In genomic region chr2:185955050-185955449, GRCh38 we compare ENCODE assay signal across 18 cellular contexts.
DNase-seq lines count a peak whose midpoint lies in the region; ATAC-seq, FAIRE-seq and TF ChIP-seq lines count a peak whose summit lies in the region.
"Had no signal": no experiment of that assay in that cellular context is flagged by ENCODE, and none has a peak within 500 bp of the region (broad histone marks: within the 10 kb centered on the region; RNA-seq: fewer than 3 reads in every experiment).

No MANE protein-coding gene starts in this region.

- DNase-seq in PC-3, result no peak
- no peak for DNase-seq in chondrocyte (ENCODE audit: low spot score)
- DNase-seq in progenitor cell of endocrine pancreas (ENCODE audit: low spot score, unreplicated experiment), result no peak
- no peak for DNase-seq in NCI-H2171 (lab: John Stamatoyannopoulos, UW)
- DNase-seq in Caco-2, result no peak
- DNase-seq: ACHN, C1 segment of cervical spinal cord, DMS79 treated with DMSO at 0.1 percent for 48 hours, H7, KG1, MV-4-11, NCI-H1694 treated with DMSO at 0.1 percent for 48 hours, NCI-H510A treated with DMSO at 0.1 percent for 48 hours, PC-9 had no signal

- peaks cover 12% of the 10 kb centered on the region for H3K9me3 Mint-ChIP-seq in chondrocyte (ENCODE audit: low read depth)
- peaks cover 14% of the 10 kb centered on the region for H3K9me3 Mint-ChIP-seq in progenitor cell of endocrine pancreas (ENCODE audit: low read depth)
- no peaks in the 10 kb centered on the region for H3K9me3 Mint-ChIP-seq in Caco-2 (ENCODE audit: unreplicated experiment)

- FAIRE-seq in G401.6 (lab: Jason Lieb, UNC), result peak; percentile 82

- H4K20me1 ChIP-seq in PC-3 (ENCODE audit: low read length), result no peaks in the 10 kb centered on the region

- H3K27me3 ChIP-seq in PC-3 (ENCODE audit: low read length), result no peaks in the 10 kb centered on the region
- H3K27me3 ChIP-seq in Caco-2 (replicated peaks; ENCODE audit: control insufficient read depth, insufficient read depth, low read length), result no peaks in the 10 kb centered on the region
- H3K27me3 ChIP-seq: SJSA1 had no signal

- BruUV-seq in PC-3 (replicated peaks; lab: Mats Ljungman, UMichigan), result no TSS peak
- BruUV-seq in Caco-2 (replicated peaks; lab: Mats Ljungman, UMichigan), result no TSS peak

- ATAC-seq in PC-3 (no peak), HG03097 (IDR thresholded peaks at IDR 0.05; ENCODE audit: low FRiP score, unreplicated experiment) (no peak)

- no peaks in the 10 kb centered on the region for H3K4me1 Mint-ChIP-seq in chondrocyte (ENCODE audit: low read depth)
- no peaks in the 10 kb centered on the region for H3K4me1 Mint-ChIP-seq in progenitor cell of endocrine pancreas (ENCODE audit: low read depth)
- no peaks in the 10 kb centered on the region for H3K4me1 Mint-ChIP-seq in Caco-2 (ENCODE audit: low read depth, unreplicated experiment)

- POLR2A ChIA-PET in PC-3 (lab: Charles Lee; ENCODE audit: unreplicated experiment), result no interaction called here
- POLR2A ChIA-PET in Caco-2 (lab: Charles Lee), result no interaction called here

- H3K4me2 ChIP-seq in PC-3 (ENCODE audit: low read length), result no peak overlapping the region
- H3K4me2 ChIP-seq: PC-9 had no signal

- no peaks in the 10 kb centered on the region for H3K9me2 ChIP-seq in PC-3 (replicated peaks; ENCODE audit: low read length)

- H2AFZ ChIP-seq in PC-3 (ENCODE audit: low read length), result no peak overlapping the region
- H2AFZ ChIP-seq: PC-9 had no signal

- H3K9ac ChIP-seq in PC-3 (ENCODE audit: low read length), result no peak overlapping the region

- no peak overlapping the region for H3K27ac ChIP-seq in PC-3 (ENCODE audit: low read length)
- H3K27ac ChIP-seq: PC-9, SJSA1 had no signal

- H3K79me2 ChIP-seq in PC-3 (ENCODE audit: low read length), result no peaks in the 10 kb centered on the region

- no peaks in the 10 kb centered on the region for H3K36me3 ChIP-seq in PC-3 (ENCODE audit: low read depth, low read length)
- no peaks in the 10 kb centered on the region for H3K36me3 ChIP-seq in Caco-2 (ENCODE audit: control insufficient read depth, insufficient read depth, low read length)
- H3K36me3 ChIP-seq: SJSA1 had no signal

- no peak overlapping the region for H3K4me3 ChIP-seq in PC-3 (ENCODE audit: low read length)
- H3K4me3 ChIP-seq in Caco-2 (ENCODE audit: low read depth, low read length), result no peak overlapping the region
- H3K4me3 ChIP-seq: PC-9, SJSA1 had no signal

- H3K9me3 ChIP-seq in PC-3 (ENCODE audit: low read length) (no peaks in the 10 kb centered on the region), Caco-2 (no peaks in the 10 kb centered on the region)
- H3K9me3 ChIP-seq: SJSA1 had no signal

- H3F3A ChIP-seq in PC-3 (ENCODE audit: low read length, unreplicated experiment), result no peaks in the 10 kb centered on the region

- TF ChIP-seq CTCF in PC-3 (conservative IDR thresholded peaks at IDR 0.05; ENCODE audit: low read depth, low read length) (peak; percentile 24; the same call in 1 of the 2 replicates), chondrocyte (IDR thresholded peaks at IDR 0.05) (peak; percentile 11), progenitor cell of endocrine pancreas (IDR thresholded peaks at IDR 0.05; ENCODE audit: unreplicated experiment) (peak; percentile 26), Caco-2 (IDR thresholded peaks at IDR 0.05; ENCODE audit: insufficient read depth in 1 of 2, low read depth in 1 of 2, low read length in 1 of 2, severe bottlenecking in 1 of 2, unreplicated experiment in 1 of 2) (no peak)

- H3K27ac Mint-ChIP-seq in chondrocyte (ENCODE audit: unreplicated experiment) (no peak overlapping the region), progenitor cell of endocrine pancreas (no peak overlapping the region), Caco-2 (ENCODE audit: unreplicated experiment) (no peak overlapping the region)
- H3K27ac Mint-ChIP-seq: T-helper 1 cell treated with Interleukin-12 subunit alpha and Interleukin-12 subunit beta and Interleukin-4 antibody, amounts not matched to agents 30 μg/mL and 1 μg/mL, for 36 hours had no signal

- H3K4me1 ChIP-seq in PC-3 (ENCODE audit: insufficient read depth, low read length), result 0 out of 2 replicates have a peak, but pooled peaks cover 3% of the 10 kb centered on the region
- no peaks in the 10 kb centered on the region for H3K4me1 ChIP-seq in Caco-2
- H3K4me1 ChIP-seq: SJSA1 had no signal

- CTCF ChIA-PET in PC-3 (lab: Charles Lee) (no interaction called here), Caco-2 (lab: Charles Lee) (no interaction called here)

- H3K36me3 Mint-ChIP-seq in chondrocyte (ENCODE audit: low read depth) (peaks cover 3% of the 10 kb centered on the region), progenitor cell of endocrine pancreas (ENCODE audit: insufficient read depth) (no peaks in the 10 kb centered on the region), Caco-2 (ENCODE audit: insufficient read depth, unreplicated experiment) (no peaks in the 10 kb centered on the region)

- no peaks in the 10 kb centered on the region for H3K27me3 Mint-ChIP-seq in chondrocyte (ENCODE audit: low read depth)
- no peaks in the 10 kb centered on the region for H3K27me3 Mint-ChIP-seq in progenitor cell of endocrine pancreas
- H3K27me3 Mint-ChIP-seq in Caco-2 (ENCODE audit: insufficient read depth, unreplicated experiment), result no peaks in the 10 kb centered on the region

- H3K4me3 Mint-ChIP-seq in chondrocyte (ENCODE audit: unreplicated experiment) (no peak overlapping the region), progenitor cell of endocrine pancreas (ENCODE audit: low read depth) (no peak overlapping the region), Caco-2 (ENCODE audit: unreplicated experiment) (no peak overlapping the region)
- H3K4me3 Mint-ChIP-seq: T-helper 1 cell treated with Interleukin-12 subunit alpha and Interleukin-12 subunit beta and Interleukin-4 antibody, amounts not matched to agents 30 μg/mL and 1 μg/mL, for 36 hours had no signal

- intact Hi-C loops in PC-3 (cut with micrococcal nuclease), result no loop called here
- intact Hi-C loops in Caco-2 (cut with micrococcal nuclease; ENCODE audit: unreplicated experiment), result loop anchor here (1.0 kb wide), 1 partner anchor 301 kb away; no protein-coding TSS in a partner anchor

Comparison
In these comparisons a context has a peak if more than half of its experiments do, and no peak if none do; other contexts are left out.
1. CTCF ChIP-seq: peak in PC-3 (single experiment), chondrocyte (single experiment) and progenitor cell of endocrine pancreas (single experiment); none in Caco-2 (0 of 2).